ENCODE assay signal across 10 cellular contexts in the genomic region with DNA sequence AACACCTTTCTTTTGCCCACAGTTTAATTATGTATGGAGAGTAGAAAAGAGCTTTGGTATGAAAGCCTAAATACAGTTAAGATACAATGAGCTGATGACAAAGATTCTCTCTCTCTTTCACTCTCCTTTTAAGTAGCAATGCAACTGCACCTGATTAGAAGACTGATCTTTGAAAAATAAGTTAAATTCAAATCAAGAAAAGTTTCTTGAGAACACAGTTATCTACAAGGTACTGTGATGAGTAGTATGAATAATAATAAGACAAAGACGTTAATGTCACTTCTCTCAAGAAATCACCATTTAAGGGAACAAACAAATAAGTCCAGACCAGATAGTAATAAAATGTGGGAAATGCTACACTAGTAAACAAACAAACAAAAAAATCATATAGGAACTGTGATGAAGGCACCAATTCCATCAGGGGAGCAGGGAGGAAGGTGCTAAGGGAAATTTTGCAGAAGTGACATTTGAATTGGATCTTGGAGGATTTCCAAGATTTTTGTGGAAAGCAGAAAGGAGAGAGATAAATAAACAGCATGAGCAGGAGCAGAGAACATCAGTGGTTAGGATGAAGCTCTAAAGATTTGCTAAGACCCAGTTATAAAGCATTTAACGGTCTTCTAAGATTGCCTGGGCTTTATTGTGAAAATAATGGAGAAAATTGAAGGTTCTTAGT.
A peak's percentile ranks its signal among the peaks of the same experiment; 100 is the strongest.
DNase-seq lines count a peak whose midpoint lies in the region; ATAC-seq and TF ChIP-seq lines count a peak whose summit lies in the region.
"Had no signal": no experiment of that assay in that cellular context is flagged by ENCODE, and none has a peak within 500 bp of the region (broad histone marks: within the 10 kb centered on the region; RNA-seq: fewer than 3 reads in every experiment).

No MANE protein-coding gene starts in this region.

- H3K27ac ChIP-seq in thoracic aorta, result peak overlapping the region; percentile 77 to 88
- H3K27ac ChIP-seq in body of pancreas, result peak overlapping the region in 2 of 4 donors; percentile 33 to 72

- H3K4me1 Mint-ChIP-seq in activated T-cell treated with anti-CD3 and anti-CD28 coated beads, Interleukin-2, amount 50 U/mL, for 24 hours (ENCODE audit: low read depth), result peaks cover 46% of the 10 kb centered on the region
- peaks cover 38% of the 10 kb centered on the region for H3K4me1 Mint-ChIP-seq in activated CD4-positive, alpha-beta memory T cell treated with anti-CD3 and anti-CD28 coated beads for 36 hours (ENCODE audit: low read depth)

- H3K9me3 Mint-ChIP-seq in activated T-cell treated with anti-CD3 and anti-CD28 coated beads, Interleukin-2, amount 50 U/mL, for 24 hours, result no peaks in the 10 kb centered on the region
- no peaks in the 10 kb centered on the region for H3K9me3 Mint-ChIP-seq in activated CD4-positive, alpha-beta memory T cell treated with anti-CD3 and anti-CD28 coated beads for 36 hours

- H3K27ac Mint-ChIP-seq in activated T-cell treated with anti-CD3 and anti-CD28 coated beads, Interleukin-2, amount 50 U/mL, for 24 hours, result peak overlapping the region; percentile 89
- H3K27ac Mint-ChIP-seq in activated CD4-positive, alpha-beta memory T cell treated with anti-CD3 and anti-CD28 coated beads for 36 hours, result peak overlapping the region; percentile 71

- intact Hi-C loops in activated CD4-positive, alpha-beta memory T cell treated with anti-CD3 and anti-CD28 coated beads for 36 hours (cut with micrococcal nuclease), result loop anchor here (1.0 to 2.0 kb wide), 4 partner anchors 29 to 240 kb away; partner anchors contain the start of gene FGFR1OP2
- intact Hi-C loops in Right ventricle myocardium superior (cut with DNase I), result no loop called here
- intact Hi-C loops in body of pancreas (cut with DNase I), result no loop called here

- H3K36me3 ChIP-seq in thoracic aorta, result no peaks in the 10 kb centered on the region
- no peaks in the 10 kb centered on the region for H3K36me3 ChIP-seq in body of pancreas (replicated peaks in 1 of 2; ENCODE audit: insufficient read depth in 1 of 2, low read depth in 2 of 2)

- no peaks in the 10 kb centered on the region for H3K36me3 Mint-ChIP-seq in activated T-cell treated with anti-CD3 and anti-CD28 coated beads, Interleukin-2, amount 50 U/mL, for 24 hours (ENCODE audit: low read depth)
- H3K36me3 Mint-ChIP-seq in activated CD4-positive, alpha-beta memory T cell treated with anti-CD3 and anti-CD28 coated beads for 36 hours, result no peaks in the 10 kb centered on the region

- H3K4me3 Mint-ChIP-seq in activated T-cell treated with anti-CD3 and anti-CD28 coated beads, Interleukin-2, amount 50 U/mL, for 24 hours, result peak overlapping the region; percentile 34
- H3K4me3 Mint-ChIP-seq in activated CD4-positive, alpha-beta memory T cell treated with anti-CD3 and anti-CD28 coated beads for 36 hours, result peak overlapping the region; percentile 24

- TF ChIP-seq CTCF in thoracic aorta (IDR thresholded peaks at IDR 0.05), result no peak
- no peak for TF ChIP-seq CTCF in body of pancreas (IDR thresholded peaks at IDR 0.05)

- peak overlapping the region; percentile 12 for H3K4me3 ChIP-seq in thoracic aorta
- H3K4me3 ChIP-seq in body of pancreas, result no peak overlapping the region
- H3K4me3 ChIP-seq: K562 had no signal

- ATAC-seq in Right ventricle myocardium superior (ENCODE audit: poor library complexity) (peak; percentile 60), thoracic aorta (ENCODE audit: insufficient number of reproducible peaks, low FRiP score, low read depth) (no peak), HG03342 (IDR thresholded peaks at IDR 0.05; ENCODE audit: unreplicated experiment) (no peak), HG02571 (IDR thresholded peaks at IDR 0.05; ENCODE audit: unreplicated experiment) (no peak), body of pancreas (no peak)
- ATAC-seq: K562 had no signal

- WGBS in body of pancreas, 2 donors, result 72 to 88% methylated on average over 2 of the region's 2 CpGs

- peaks cover 15 to 52% of the 10 kb centered on the region in 2 donors for H3K4me1 ChIP-seq in thoracic aorta (ENCODE audit: control insufficient read depth in 1 of 2, low read depth in 2 of 2)
- peaks cover 13% of the 10 kb centered on the region for H3K4me1 ChIP-seq in body of pancreas

- H3K27me3 Mint-ChIP-seq in activated T-cell treated with anti-CD3 and anti-CD28 coated beads, Interleukin-2, amount 50 U/mL, for 24 hours, result no peaks in the 10 kb centered on the region
- no peaks in the 10 kb centered on the region for H3K27me3 Mint-ChIP-seq in activated CD4-positive, alpha-beta memory T cell treated with anti-CD3 and anti-CD28 coated beads for 36 hours

- DNase-seq in activated T-cell treated with anti-CD3 and anti-CD28 coated beads, Interleukin-2, amount 50 U/mL, for 24 hours, result no peak
- no peak for DNase-seq in activated T-cell treated with anti-CD3 and anti-CD28 coated beads, Interleukin-2, amount 50 U/mL, for 48 hours
- DNase-seq in activated CD4-positive, alpha-beta memory T cell treated with anti-CD3 and anti-CD28 coated beads for 36 hours, result no peak
- DNase-seq in Right ventricle myocardium superior (no peak), thoracic aorta (ENCODE audit: low spot score) (no peak), body of pancreas (no peak)
- DNase-seq: activated CD4-positive, alpha-beta T cell treated with anti-CD3 and anti-CD28 coated beads for 4 hours had no signal

- H3K27me3 ChIP-seq in thoracic aorta (replicated peaks; ENCODE audit: insufficient read depth), result no peaks in the 10 kb centered on the region
- no peaks in the 10 kb centered on the region for H3K27me3 ChIP-seq in body of pancreas

- POLR2A ChIA-PET in activated CD4-positive, alpha-beta memory T cell treated with anti-CD3 and anti-CD28 coated beads for 36 hours (lab: Charles Lee), result interaction anchor here (1.2 to 1.3 kb wide), 2 partner anchors 64 to 99 kb away, joined by 4 to 10 read pairs; partner anchors contain the start of gene STK38L

- no peak for TF ChIP-seq POLR2A in body of pancreas (IDR thresholded peaks at IDR 0.05)

- CTCF ChIA-PET in activated CD4-positive, alpha-beta memory T cell treated with anti-CD3 and anti-CD28 coated beads for 36 hours (lab: Charles Lee), result interaction anchor here (0.7 to 2.6 kb wide), 8 partner anchors 29 to 165 kb away, joined by 3 to 7 read pairs (median 4); partner anchors contain the start of genes STK38L and TM7SF3

- H3K9me3 ChIP-seq in thoracic aorta, result no peaks in the 10 kb centered on the region
- H3K9me3 ChIP-seq in body of pancreas, result no peaks in the 10 kb centered on the region
